In genomic region chr16:2474877-2475412, GRCh38 we compare ENCODE assay signal across 8 cellular contexts. TPM values are rescaled to one million over a fixed set of nuclear protein-coding genes. Genes with fewer than 3 reads are reported as not detected.
DNase-seq lines count a peak whose midpoint lies in the region; ATAC-seq and TF ChIP-seq lines count a peak whose summit lies in the region.

Gene TBC1D24, plus strand, starts transcription at chr16:2475127. Its CDS starts 21,022 bp downstream, at chr16:2496149.

- peak; percentile 73 to 77 for ATAC-seq in activated T-cell treated with anti-CD3 and anti-CD28 coated beads, Interleukin-2, amount 50 U/mL, for 72 hours (replicated peaks in 1 of 2)

- TF ChIP-seq CTCF in BJ (IDR thresholded peaks at IDR 0.05; ENCODE audit: insufficient read depth, low read depth, low read length) (no peak), esophagus muscularis mucosa (IDR thresholded peaks at IDR 0.05) (peak in 1 of 3 experiments; percentile 31)

- H3K27me3 ChIP-seq in BJ (ENCODE audit: control insufficient read depth, insufficient read depth, low read length) (no peaks in the 10 kb centered on the region), esophagus muscularis mucosa (peaks cover 7 to 37% (median 22%) of the 10 kb centered on the region in 4 donors), muscle layer of colon (ENCODE audit: control insufficient read depth in 1 of 2, insufficient read depth in 2 of 2, low read length in 2 of 2) (peaks cover 9 to 37% of the 10 kb centered on the region in 2 donors)

- H3K9me3 Mint-ChIP-seq in activated T-cell treated with anti-CD3 and anti-CD28 coated beads, Interleukin-2, amount 50 U/mL, for 72 hours: no peaks in the 10 kb centered on the region

- no peak for TF ChIP-seq EP300 in esophagus muscularis mucosa (IDR thresholded peaks at IDR 0.05)

- peaks cover 21% of the 10 kb centered on the region for H3K4me1 Mint-ChIP-seq in activated T-cell treated with anti-CD3 and anti-CD28 coated beads, Interleukin-2, amount 50 U/mL, for 72 hours (ENCODE audit: low read depth)

- H3K27ac Mint-ChIP-seq in activated T-cell treated with anti-CD3 and anti-CD28 coated beads, Interleukin-2, amount 50 U/mL, for 72 hours: no peak within 1 kb of the TSS

- H3K9ac ChIP-seq in muscle layer of colon (ENCODE audit: low read length): peak within 1 kb of the TSS; percentile 33

- peak; percentile 80 for TF ChIP-seq POLR2A in GM19193 (IDR thresholded peaks at IDR 0.05; ENCODE audit: extremely low read depth, insufficient read depth, insufficient read length)
- peak; percentile 57 for TF ChIP-seq POLR2A in esophagus muscularis mucosa (IDR thresholded peaks at IDR 0.05; ENCODE audit: low read depth)

- intact Hi-C loops in esophagus muscularis mucosa (cut with DNase I): loop anchor here (2.0 kb wide), 1 partner anchor 130 kb away; no protein-coding TSS in a partner anchor

- H3K27me3 Mint-ChIP-seq in activated T-cell treated with anti-CD3 and anti-CD28 coated beads, Interleukin-2, amount 50 U/mL, for 72 hours (ENCODE audit: low read depth): peaks cover 14% of the 10 kb centered on the region

- POLR2A ChIA-PET in BJ (lab: Charles Lee): interaction anchor here (0.5 to 0.6 kb wide), 2 partner anchors 171 to 1161 kb away, joined by 3 to 16 read pairs; no protein-coding TSS in a partner anchor

- peaks cover 2% of the 10 kb centered on the region for H3K36me3 ChIP-seq in BJ (ENCODE audit: control insufficient read depth, insufficient read depth, low read length)
- H3K36me3 ChIP-seq in esophagus muscularis mucosa: peaks cover 0 to 4% (median 0%) of the 10 kb centered on the region in 4 donors
- no peaks in the 10 kb centered on the region for H3K36me3 ChIP-seq in muscle layer of colon (ENCODE audit: insufficient read depth, low read length)

- WGBS in esophagus muscularis mucosa: under 1% methylated on average over 17 of the region's 77 CpGs

- H3K4me1 ChIP-seq in esophagus muscularis mucosa (peaks cover 32 to 63% (median 47%) of the 10 kb centered on the region in 4 donors), muscle layer of colon (ENCODE audit: insufficient read depth, low read length) (peaks cover 6% of the 10 kb centered on the region)

- H3K9me3 ChIP-seq in esophagus muscularis mucosa: no peaks in the 10 kb centered on the region
- H3K9me3 ChIP-seq in muscle layer of colon (ENCODE audit: low read length): no peaks in the 10 kb centered on the region

- H3K36me3 Mint-ChIP-seq in activated T-cell treated with anti-CD3 and anti-CD28 coated beads, Interleukin-2, amount 50 U/mL, for 72 hours (ENCODE audit: insufficient read depth in 2 of 2): no peaks in the 10 kb centered on the region

- CTCF ChIA-PET in BJ (lab: Yijun Ruan, JAX): interaction anchor here (0.6 to 1.6 kb wide), 4 partner anchors 14 to 395 kb away, joined by 3 to 9 read pairs (median 4); partner anchors contain the start of gene ABCA3

- H3K27ac ChIP-seq in esophagus muscularis mucosa (replicated peaks in 1 of 4) (peak within 1 kb of the TSS; percentile 85 to 91 (median 88)), muscle layer of colon (ENCODE audit: low read depth, low read length) (peak within 1 kb of the TSS; percentile 78)

- H3K4me3 Mint-ChIP-seq in activated T-cell treated with anti-CD3 and anti-CD28 coated beads, Interleukin-2, amount 50 U/mL, for 72 hours: peak within 1 kb of the TSS; percentile 82 to 84

- peak within 1 kb of the TSS; percentile 82 for H3K4me3 ChIP-seq in BJ (ENCODE audit: low read depth, low read length)
- peak within 1 kb of the TSS; percentile 78 to 85 (median 82) for H3K4me3 ChIP-seq in esophagus muscularis mucosa
- peak within 1 kb of the TSS; percentile 61 to 83 for H3K4me3 ChIP-seq in muscle layer of colon (ENCODE audit: low read depth in 1 of 2, low read length in 2 of 2)

- no peak for DNase-seq in BJ (ENCODE audit: low read depth)
- peak; percentile 96 for DNase-seq in HPDE6-E6E7 (ENCODE audit: extremely low spot score)
- DNase-seq in activated T-cell treated with anti-CD3 and anti-CD28 coated beads, Interleukin-2, amount 50 U/mL, for 72 hours: peak; percentile 88 to 93
- DNase-seq in esophagus muscularis mucosa (ENCODE audit: extremely low spot score): no peak
- peak; percentile 44 to 65 for DNase-seq in stimulated activated CD8-positive, alpha-beta memory T cell treated with anti-CD3 and anti-CD28 coated beads, Interleukin-4, amount 100 ng/mL, for 4 hours (ENCODE audit: low read depth in 2 of 2, low spot score in 1 of 2)

TF ChIP-seq in PFSK-1, 5 proteins besides CTCF, POLR2A, EP300 and RAD21:
- peak; percentile 58 for TF ChIP-seq FOXP2 (optimal IDR thresholded peaks at IDR 0.05; ENCODE audit: borderline replicate concordance, extremely low read depth, extremely low read length, insufficient read depth)
- peak; percentile 60; the same call in 1 of the 2 replicates for TF ChIP-seq POLR2AphosphoS5 (IDR thresholded peaks at IDR 0.05; ENCODE audit: low read depth, low read length)
- TF ChIP-seq, protein P1, sequence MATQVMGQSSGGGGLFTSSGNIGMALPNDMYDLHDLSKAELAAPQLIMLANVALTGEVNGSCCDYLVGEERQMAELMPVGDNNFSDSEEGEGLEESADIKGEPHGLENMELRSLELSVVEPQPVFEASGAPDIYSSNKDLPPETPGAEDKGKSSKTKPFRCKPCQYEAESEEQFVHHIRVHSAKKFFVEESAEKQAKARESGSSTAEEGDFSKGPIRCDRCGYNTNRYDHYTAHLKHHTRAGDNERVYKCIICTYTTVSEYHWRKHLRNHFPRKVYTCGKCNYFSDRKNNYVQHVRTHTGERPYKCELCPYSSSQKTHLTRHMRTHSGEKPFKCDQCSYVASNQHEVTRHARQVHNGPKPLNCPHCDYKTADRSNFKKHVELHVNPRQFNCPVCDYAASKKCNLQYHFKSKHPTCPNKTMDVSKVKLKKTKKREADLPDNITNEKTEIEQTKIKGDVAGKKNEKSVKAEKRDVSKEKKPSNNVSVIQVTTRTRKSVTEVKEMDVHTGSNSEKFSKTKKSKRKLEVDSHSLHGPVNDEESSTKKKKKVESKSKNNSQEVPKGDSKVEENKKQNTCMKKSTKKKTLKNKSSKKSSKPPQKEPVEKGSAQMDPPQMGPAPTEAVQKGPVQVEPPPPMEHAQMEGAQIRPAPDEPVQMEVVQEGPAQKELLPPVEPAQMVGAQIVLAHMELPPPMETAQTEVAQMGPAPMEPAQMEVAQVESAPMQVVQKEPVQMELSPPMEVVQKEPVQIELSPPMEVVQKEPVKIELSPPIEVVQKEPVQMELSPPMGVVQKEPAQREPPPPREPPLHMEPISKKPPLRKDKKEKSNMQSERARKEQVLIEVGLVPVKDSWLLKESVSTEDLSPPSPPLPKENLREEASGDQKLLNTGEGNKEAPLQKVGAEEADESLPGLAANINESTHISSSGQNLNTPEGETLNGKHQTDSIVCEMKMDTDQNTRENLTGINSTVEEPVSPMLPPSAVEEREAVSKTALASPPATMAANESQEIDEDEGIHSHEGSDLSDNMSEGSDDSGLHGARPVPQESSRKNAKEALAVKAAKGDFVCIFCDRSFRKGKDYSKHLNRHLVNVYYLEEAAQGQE (IDR thresholded peaks at IDR 0.05; ENCODE audit: insufficient read depth in 1 of 2, low read depth in 2 of 2, low read length in 2 of 2): no peak
- 0 out of 2 replicates have a peak, but pooled peaks have one; percentile 53 for TF ChIP-seq SIN3A (IDR thresholded peaks at IDR 0.05; ENCODE audit: borderline replicate concordance, insufficient read depth, low read length)
- TF ChIP-seq TAF1 (IDR thresholded peaks at IDR 0.05; ENCODE audit: borderline replicate concordance, insufficient read depth, low read length): peak; percentile 34; the same call in 1 of the 2 replicates

RNA-seq across cellular contexts. Expression of gene TBC1D24, which starts in this region (rescaled TPM):
- polyA plus RNA-seq in BJ (2011; rRNA removed): 6.0 and 9.2 TPM in 2 replicates
- 12.1 and 12.5 TPM in 2 replicates for polyA minus RNA-seq in BJ (2011; rRNA and poly(A)+ RNA removed)
- 10.8 TPM for polyA plus RNA-seq in PFSK-1 (2012; ENCODE audit: insufficient read length, low read depth)
- 10 to 100 TPM; 13.6 to 20.4 TPM for total RNA-seq in activated T-cell treated with anti-CD3 and anti-CD28 coated beads, Interleukin-2, amount 50 U/mL, for 72 hours
- total RNA-seq in esophagus muscularis mucosa: 10 to 100 TPM in 2 of 4 donors, 1 to 10 TPM in 2; 7.0 to 14.1 (median 11.5) TPM

Comparison
In these comparisons a context has a peak if more than half of its experiments do, and no peak if none do; other contexts are left out.
1. DNase-seq: peak in HPDE6-E6E7 (single experiment), activated T-cell treated with anti-CD3 and anti-CD28 coated beads, Interleukin-2, amount 50 U/mL, for 72 hours (2 of 2) and stimulated activated CD8-positive, alpha-beta memory T cell treated with anti-CD3 and anti-CD28 coated beads, Interleukin-4, amount 100 ng/mL, for 4 hours (2 of 2); none in BJ (single experiment) and esophagus muscularis mucosa (single experiment).
2. Peak in every context shown above with its lines, with median percentiles within 50 percentile points of each other: H3K4me3 ChIP-seq.